ENCODE assay signal across 1 cellular context in the genomic region with DNA sequence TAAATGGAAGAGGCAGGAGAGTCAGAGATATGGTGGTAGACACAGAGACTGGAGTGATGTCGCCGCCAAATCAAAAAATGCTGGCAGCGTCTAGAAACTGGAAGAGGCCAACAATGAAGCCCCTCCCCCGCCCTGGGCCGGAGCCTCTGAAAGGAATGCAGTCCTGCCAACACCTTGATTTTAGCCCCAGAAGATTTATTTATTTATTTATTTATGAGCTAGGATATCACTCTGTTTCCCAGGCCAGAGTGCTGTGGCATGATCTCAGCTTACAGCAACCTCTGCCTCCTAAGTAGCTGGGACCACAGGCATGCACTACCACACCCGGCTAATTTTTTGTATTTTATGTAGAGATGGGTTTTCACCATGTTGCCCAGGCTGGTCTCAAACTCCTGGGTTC.
TF ChIP-seq lines count a peak whose summit lies in the region.

No MANE protein-coding gene starts in this region.

TF ChIP-seq in GM23338, 12 proteins besides CTCF, POLR2A, EP300 and RAD21 (continued from another document):
- TF ChIP-seq, protein P1, sequence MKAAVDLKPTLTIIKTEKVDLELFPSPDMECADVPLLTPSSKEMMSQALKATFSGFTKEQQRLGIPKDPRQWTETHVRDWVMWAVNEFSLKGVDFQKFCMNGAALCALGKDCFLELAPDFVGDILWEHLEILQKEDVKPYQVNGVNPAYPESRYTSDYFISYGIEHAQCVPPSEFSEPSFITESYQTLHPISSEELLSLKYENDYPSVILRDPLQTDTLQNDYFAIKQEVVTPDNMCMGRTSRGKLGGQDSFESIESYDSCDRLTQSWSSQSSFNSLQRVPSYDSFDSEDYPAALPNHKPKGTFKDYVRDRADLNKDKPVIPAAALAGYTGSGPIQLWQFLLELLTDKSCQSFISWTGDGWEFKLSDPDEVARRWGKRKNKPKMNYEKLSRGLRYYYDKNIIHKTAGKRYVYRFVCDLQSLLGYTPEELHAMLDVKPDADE (IDR thresholded peaks at IDR 0.05): no peak
- TF ChIP-seq STAT1 (IDR thresholded peaks at IDR 0.05; ENCODE audit: unreplicated experiment) (no peak), EZH2 (IDR thresholded peaks at IDR 0.05; ENCODE audit: low read depth, unreplicated experiment) (no peak)
- TF ChIP-seq, protein P2, sequence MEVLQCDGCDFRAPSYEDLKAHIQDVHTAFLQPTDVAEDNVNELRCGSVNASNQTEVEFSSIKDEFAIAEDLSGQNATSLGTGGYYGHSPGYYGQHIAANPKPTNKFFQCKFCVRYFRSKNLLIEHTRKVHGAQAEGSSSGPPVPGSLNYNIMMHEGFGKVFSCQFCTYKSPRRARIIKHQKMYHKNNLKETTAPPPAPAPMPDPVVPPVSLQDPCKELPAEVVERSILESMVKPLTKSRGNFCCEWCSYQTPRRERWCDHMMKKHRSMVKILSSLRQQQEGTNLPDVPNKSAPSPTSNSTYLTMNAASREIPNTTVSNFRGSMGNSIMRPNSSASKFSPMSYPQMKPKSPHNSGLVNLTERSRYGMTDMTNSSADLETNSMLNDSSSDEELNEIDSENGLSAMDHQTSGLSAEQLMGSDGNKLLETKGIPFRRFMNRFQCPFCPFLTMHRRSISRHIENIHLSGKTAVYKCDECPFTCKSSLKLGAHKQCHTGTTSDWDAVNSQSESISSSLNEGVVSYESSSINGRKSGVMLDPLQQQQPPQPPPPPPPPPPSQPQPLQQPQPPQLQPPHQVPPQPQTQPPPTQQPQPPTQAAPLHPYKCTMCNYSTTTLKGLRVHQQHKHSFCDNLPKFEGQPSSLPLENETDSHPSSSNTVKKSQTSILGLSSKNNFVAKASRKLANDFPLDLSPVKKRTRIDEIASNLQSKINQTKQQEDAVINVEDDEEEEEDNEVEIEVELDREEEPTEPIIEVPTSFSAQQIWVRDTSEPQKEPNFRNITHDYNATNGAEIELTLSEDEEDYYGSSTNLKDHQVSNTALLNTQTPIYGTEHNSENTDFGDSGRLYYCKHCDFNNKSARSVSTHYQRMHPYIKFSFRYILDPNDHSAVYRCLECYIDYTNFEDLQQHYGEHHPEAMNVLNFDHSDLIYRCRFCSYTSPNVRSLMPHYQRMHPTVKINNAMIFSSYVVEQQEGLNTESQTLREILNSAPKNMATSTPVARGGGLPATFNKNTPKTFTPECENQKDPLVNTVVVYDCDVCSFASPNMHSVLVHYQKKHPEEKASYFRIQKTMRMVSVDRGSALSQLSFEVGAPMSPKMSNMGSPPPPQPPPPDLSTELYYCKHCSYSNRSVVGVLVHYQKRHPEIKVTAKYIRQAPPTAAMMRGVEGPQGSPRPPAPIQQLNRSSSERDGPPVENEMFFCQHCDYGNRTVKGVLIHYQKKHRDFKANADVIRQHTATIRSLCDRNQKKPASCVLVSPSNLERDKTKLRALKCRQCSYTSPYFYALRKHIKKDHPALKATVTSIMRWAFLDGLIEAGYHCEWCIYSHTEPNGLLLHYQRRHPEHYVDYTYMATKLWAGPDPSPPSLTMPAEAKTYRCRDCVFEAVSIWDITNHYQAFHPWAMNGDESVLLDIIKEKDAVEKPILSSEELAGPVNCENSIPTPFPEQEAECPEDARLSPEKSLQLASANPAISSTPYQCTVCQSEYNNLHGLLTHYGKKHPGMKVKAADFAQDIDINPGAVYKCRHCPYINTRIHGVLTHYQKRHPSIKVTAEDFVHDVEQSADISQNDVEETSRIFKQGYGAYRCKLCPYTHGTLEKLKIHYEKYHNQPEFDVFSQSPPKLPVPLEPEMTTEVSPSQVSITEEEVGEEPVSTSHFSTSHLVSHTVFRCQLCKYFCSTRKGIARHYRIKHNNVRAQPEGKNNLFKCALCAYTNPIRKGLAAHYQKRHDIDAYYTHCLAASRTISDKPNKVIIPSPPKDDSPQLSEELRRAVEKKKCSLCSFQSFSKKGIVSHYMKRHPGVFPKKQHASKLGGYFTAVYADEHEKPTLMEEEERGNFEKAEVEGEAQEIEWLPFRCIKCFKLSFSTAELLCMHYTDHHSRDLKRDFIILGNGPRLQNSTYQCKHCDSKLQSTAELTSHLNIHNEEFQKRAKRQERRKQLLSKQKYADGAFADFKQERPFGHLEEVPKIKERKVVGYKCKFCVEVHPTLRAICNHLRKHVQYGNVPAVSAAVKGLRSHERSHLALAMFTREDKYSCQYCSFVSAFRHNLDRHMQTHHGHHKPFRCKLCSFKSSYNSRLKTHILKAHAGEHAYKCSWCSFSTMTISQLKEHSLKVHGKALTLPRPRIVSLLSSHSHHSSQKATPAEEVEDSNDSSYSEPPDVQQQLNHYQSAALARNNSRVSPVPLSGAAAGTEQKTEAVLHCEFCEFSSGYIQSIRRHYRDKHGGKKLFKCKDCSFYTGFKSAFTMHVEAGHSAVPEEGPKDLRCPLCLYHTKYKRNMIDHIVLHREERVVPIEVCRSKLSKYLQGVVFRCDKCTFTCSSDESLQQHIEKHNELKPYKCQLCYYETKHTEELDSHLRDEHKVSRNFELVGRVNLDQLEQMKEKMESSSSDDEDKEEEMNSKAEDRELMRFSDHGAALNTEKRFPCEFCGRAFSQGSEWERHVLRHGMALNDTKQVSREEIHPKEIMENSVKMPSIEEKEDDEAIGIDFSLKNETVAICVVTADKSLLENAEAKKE (CRISPR knock-in tag; IDR thresholded peaks at IDR 0.05): no peak
